In genomic region chr2:148927010-148927409, GRCh38 we compare ENCODE assay signal across 8 cellular contexts. TPM values are rescaled to one million over a fixed set of nuclear protein-coding genes. Genes with fewer than 3 reads are reported as not detected.
A peak's percentile ranks its signal among the peaks of the same experiment; 100 is the strongest.
DNase-seq lines count a peak whose midpoint lies in the region; ATAC-seq and TF ChIP-seq lines count a peak whose summit lies in the region.

No MANE protein-coding gene starts in this region.

- ATAC-seq in GM18868 (IDR thresholded peaks at IDR 0.05; ENCODE audit: unreplicated experiment) (peak; percentile 69), HG02798 (IDR thresholded peaks at IDR 0.05; ENCODE audit: poor library complexity, unreplicated experiment) (peak; percentile 72), Panc1 (peak; percentile 68)

- H3K27me3 ChIP-seq in Panc1 (ENCODE audit: control insufficient read depth, insufficient read depth, low read length): no peaks in the 10 kb centered on the region; the same call in 1 of the 2 replicates

- no peak overlapping the region for H3K27ac ChIP-seq in Panc1 (ENCODE audit: low read length)

- no peaks in the 10 kb centered on the region for H3K9me3 Mint-ChIP-seq in chondrocyte (ENCODE audit: low read depth)

- in situ Hi-C loops in Panc1 (cut with HindIII; ENCODE audit: low pct_unique_long_range_greater_than_20kb, low sequenced_read_pairs): no loop called here

- DNase-seq in Panc1 (ENCODE audit: low read depth, low spot score) (no peak), chondrocyte (ENCODE audit: low spot score) (no peak), NCI-H146 (lab: John Stamatoyannopoulos, UW) (no peak), NCI-H128 (lab: John Stamatoyannopoulos, UW; ENCODE audit: unreplicated experiment) (no peak), OCI-M2 (lab: John Stamatoyannopoulos, UW; ENCODE audit: unreplicated experiment) (no peak)
- peak; percentile 7 for DNase-seq in stimulated activated CD4-positive, alpha-beta T cell treated with anti-CD3 and anti-CD28 coated beads, Interleukin-1b, Interleukin-23, amount 100 ng/mL, for 48 hours

- intact Hi-C loops in Panc1 (cut with micrococcal nuclease; ENCODE audit: unreplicated experiment): no loop called here

- no peaks in the 10 kb centered on the region for H3K36me3 ChIP-seq in Panc1 (ENCODE audit: control insufficient read depth, insufficient read depth, low read length)

- peaks cover 16% of the 10 kb centered on the region for H3K4me1 Mint-ChIP-seq in chondrocyte (ENCODE audit: low read depth)

- peaks cover 3% of the 10 kb centered on the region for H3K36me3 Mint-ChIP-seq in chondrocyte (ENCODE audit: low read depth)

- peak overlapping the region in 1 of 2 experiments; percentile 19; a peak in 2 of 4 replicates for H3K4me3 ChIP-seq in Panc1 (ENCODE audit: low read depth in 2 of 2, low read length in 2 of 2)

- TF ChIP-seq CTCF in Panc1 (IDR thresholded peaks at IDR 0.05): peak; percentile 45
- peak; percentile 30 for TF ChIP-seq CTCF in chondrocyte (IDR thresholded peaks at IDR 0.05)

- no peaks in the 10 kb centered on the region for H3K4me1 ChIP-seq in Panc1 (ENCODE audit: control insufficient read depth, insufficient read depth, low read length)

- no TSS peak for BruUV-seq in Panc1 (replicated peaks; lab: Mats Ljungman, UMichigan)

- no peaks in the 10 kb centered on the region for H3K9me3 ChIP-seq in Panc1 (ENCODE audit: control insufficient read depth, insufficient read depth, low read depth, low read length)

- no peak overlapping the region for H3K27ac Mint-ChIP-seq in chondrocyte (ENCODE audit: unreplicated experiment)

- no peak overlapping the region for H3K4me3 Mint-ChIP-seq in chondrocyte (ENCODE audit: unreplicated experiment)

- CTCF ChIA-PET in Panc1 (lab: Charles Lee): no interaction called here

- no peaks in the 10 kb centered on the region for H3K27me3 Mint-ChIP-seq in chondrocyte (ENCODE audit: low read depth)

- POLR2A ChIA-PET in Panc1 (lab: Charles Lee): no interaction called here

RNA-seq across cellular contexts. Expression of gene KIF5C, which starts 52.0 kb away (rescaled TPM):
- 1.6 TPM for total RNA-seq in Panc1 (2021; ENCODE audit: unreplicated experiment)
- 0.86 TPM for polyA plus RNA-seq in Panc1 (2012; ENCODE audit: insufficient read length)
- 2.6 to 3.8 TPM (median 3.1 TPM) in 3 replicates for total RNA-seq in chondrocyte
